30 cellular contexts compared by ENCODE assay signal in the genomic region with DNA sequence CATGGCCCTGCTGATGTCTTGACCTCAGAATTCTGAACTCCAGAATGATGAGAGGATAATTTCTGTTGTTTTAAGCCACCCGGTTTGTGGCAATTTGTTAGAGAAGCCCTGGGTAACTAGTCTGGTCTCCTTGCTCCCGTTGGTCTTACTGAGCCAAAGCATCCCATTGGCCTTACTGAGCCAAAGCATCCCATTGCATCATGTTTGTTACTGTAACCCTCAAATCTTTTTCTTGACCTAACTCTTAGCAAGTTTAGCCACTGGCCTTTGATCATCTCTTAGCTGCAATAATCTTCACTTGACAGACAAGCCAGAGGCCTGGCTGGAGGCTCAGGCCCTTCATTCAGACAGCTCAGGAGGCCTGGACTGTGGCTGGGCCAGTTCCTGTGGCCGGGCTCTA. TPM values are rescaled to one million over a fixed set of nuclear protein-coding genes. Genes with fewer than 3 reads are reported as not detected.
"Had no signal": no experiment of that assay in that cellular context is flagged by ENCODE, and none has a peak within 500 bp of the region (broad histone marks: within the 10 kb centered on the region; RNA-seq: fewer than 3 reads in every experiment).

No MANE protein-coding gene starts in this region.

- H3K4me1 Mint-ChIP-seq: mesothelial cell of epicardium, neural progenitor cell had no signal

- H3K36me3 Mint-ChIP-seq: activated CD8-positive, alpha-beta memory T cell treated with anti-CD3 and anti-CD28 coated beads, Interleukin-2, amount 10 ng/mL, durations not matched to agents 7 days and 5 days; activated naive CD4-positive, alpha-beta T cell treated with anti-CD3 and anti-CD28 coated beads, Interleukin-2, amount 50 U/mL, for 72 hours; mesothelial cell of epicardium; neural progenitor cell had no signal

- H3K4me3 Mint-ChIP-seq: activated CD8-positive, alpha-beta memory T cell treated with anti-CD3 and anti-CD28 coated beads, Interleukin-2, amount 10 ng/mL, durations not matched to agents 7 days and 5 days; activated CD8-positive, alpha-beta T cell treated with anti-CD3 and anti-CD28 coated beads for 36 hours; activated T-cell treated with anti-CD3 and anti-CD28 coated beads, Interleukin-2, amount 50 U/mL, for 72 hours; effector memory CD8-positive, alpha-beta T cell; mesothelial cell of epicardium; naive thymus-derived CD4-positive, alpha-beta T cell; neural progenitor cell; stimulated activated memory B cell treated with anti-CD40 and anti-IgM and Interleukin-4, amounts not matched to agents 10 μg/mL and 1 μg/mL and 100 μg/mL, for 72 hours; stimulated activated naive CD8-positive, alpha-beta T cell treated with anti-CD3 and anti-CD28 coated beads, Interleukin-15, amount 100 ng/mL, for 72 hours had no signal

- H3K27me3 Mint-ChIP-seq: activated CD8-positive, alpha-beta T cell treated with anti-CD3 and anti-CD28 coated beads for 36 hours; naive thymus-derived CD4-positive, alpha-beta T cell; stimulated activated memory B cell treated with anti-CD40 and anti-IgM and Interleukin-4, amounts not matched to agents 10 μg/mL and 1 μg/mL and 100 μg/mL, for 72 hours; stimulated activated naive CD8-positive, alpha-beta T cell treated with anti-CD3 and anti-CD28 coated beads, Interleukin-15, amount 100 ng/mL, for 72 hours had no signal

- ATAC-seq: activated CD8-positive, alpha-beta memory T cell treated with anti-CD3 and anti-CD28 coated beads, Interleukin-2, amount 10 ng/mL, durations not matched to agents 7 days and 5 days; activated CD8-positive, alpha-beta T cell treated with anti-CD3 and anti-CD28 coated beads for 36 hours; activated naive CD4-positive, alpha-beta T cell treated with anti-CD3 and anti-CD28 coated beads, Interleukin-2, amount 50 U/mL, for 72 hours; activated T-cell treated with anti-CD3 and anti-CD28 coated beads, Interleukin-2, amount 50 U/mL, for 72 hours; body of pancreas; effector memory CD8-positive, alpha-beta T cell; gastrocnemius medialis; left cardiac atrium; naive thymus-derived CD4-positive, alpha-beta T cell; psoas muscle; stimulated activated memory B cell treated with anti-CD40 and anti-IgM and Interleukin-4, amounts not matched to agents 10 μg/mL and 1 μg/mL and 100 μg/mL, for 72 hours; stimulated activated naive CD8-positive, alpha-beta T cell treated with anti-CD3 and anti-CD28 coated beads, Interleukin-15, amount 100 ng/mL, for 72 hours had no signal

- DNase-seq: activated CD4-positive, alpha-beta T cell treated with anti-CD3 and anti-CD28 coated beads for 1 hour; activated CD4-positive, alpha-beta T cell treated with anti-CD3 and anti-CD28 coated beads, Interleukin-2, amount 50 U/mL, for 1 hour; activated CD8-positive, alpha-beta memory T cell treated with anti-CD3 and anti-CD28 coated beads, Interleukin-2, amount 10 ng/mL, durations not matched to agents 7 days and 5 days; activated CD8-positive, alpha-beta T cell treated with anti-CD3 and anti-CD28 coated beads for 36 hours; activated naive CD4-positive, alpha-beta T cell; activated T-cell treated with anti-CD3 and anti-CD28 coated beads for 4 hours; activated T-cell treated with anti-CD3 and anti-CD28 coated beads, Interleukin-2, amount 50 U/mL, for 72 hours; aorta; body of pancreas; colonic mucosa; effector memory CD8-positive, alpha-beta T cell; gastrocnemius medialis; glutamatergic neuron; islet precursor cell; left cardiac atrium; mammary epithelial cell; naive thymus-derived CD4-positive, alpha-beta T cell; occipital lobe; psoas muscle; stimulated activated CD4-positive, alpha-beta T cell treated with anti-CD3 and anti-CD28 coated beads, Interleukin-1b, Interleukin-23, amount 100 ng/mL, for 48 hours; stimulated activated CD4-positive, alpha-beta T cell treated with anti-CD3 and anti-CD28 coated beads, Interleukin-4, amount 100 ng/mL, for 4 hours; stimulated activated CD8-positive, alpha-beta memory T cell treated with anti-CD3 and anti-CD28 coated beads, Interleukin-4, amount 100 ng/mL, for 48 hours; stimulated activated naive CD8-positive, alpha-beta T cell treated with anti-CD3 and anti-CD28 coated beads, Interleukin-15, amount 100 ng/mL, for 72 hours; T-helper 2 cell; upper lobe of left lung had no signal

- H3K9me3 Mint-ChIP-seq: activated CD8-positive, alpha-beta T cell treated with anti-CD3 and anti-CD28 coated beads for 36 hours; activated T-cell treated with anti-CD3 and anti-CD28 coated beads, Interleukin-2, amount 50 U/mL, for 72 hours; effector memory CD8-positive, alpha-beta T cell; mesothelial cell of epicardium; neural progenitor cell; stimulated activated memory B cell treated with anti-CD40 and anti-IgM and Interleukin-4, amounts not matched to agents 10 μg/mL and 1 μg/mL and 100 μg/mL, for 72 hours had no signal

- H3K27ac Mint-ChIP-seq: activated CD8-positive, alpha-beta memory T cell treated with anti-CD3 and anti-CD28 coated beads, Interleukin-2, amount 10 ng/mL, durations not matched to agents 7 days and 5 days; activated CD8-positive, alpha-beta T cell treated with anti-CD3 and anti-CD28 coated beads for 36 hours; activated T-cell treated with anti-CD3 and anti-CD28 coated beads, Interleukin-2, amount 50 U/mL, for 72 hours; effector memory CD8-positive, alpha-beta T cell; mesothelial cell of epicardium; naive thymus-derived CD4-positive, alpha-beta T cell; neural progenitor cell; stimulated activated memory B cell treated with anti-CD40 and anti-IgM and Interleukin-4, amounts not matched to agents 10 μg/mL and 1 μg/mL and 100 μg/mL, for 72 hours; stimulated activated naive CD8-positive, alpha-beta T cell treated with anti-CD3 and anti-CD28 coated beads, Interleukin-15, amount 100 ng/mL, for 72 hours had no signal

RNA-seq across cellular contexts. Expression of gene TBXAS1, which starts 21.8 kb away (rescaled TPM):
- total RNA-seq: smooth muscle cell had no signal
